In genomic region chr17:2241823-2242222, GRCh38 we compare ENCODE assay signal across 21 cellular contexts.
A peak's percentile ranks its signal among the peaks of the same experiment; 100 is the strongest.
DNase-seq lines count a peak whose midpoint lies in the region; ATAC-seq, FAIRE-seq and TF ChIP-seq lines count a peak whose summit lies in the region.
"Had no signal": no experiment of that assay in that cellular context is flagged by ENCODE, and none has a peak within 500 bp of the region (broad histone marks: within the 10 kb centered on the region; RNA-seq: fewer than 3 reads in every experiment).

No MANE protein-coding gene starts in this region.

- no peak for TF ChIP-seq POLR2A in GM12891 (IDR thresholded peaks at IDR 0.05; ENCODE audit: low read depth, low read length)

- no peak overlapping the region for H3K4me3 ChIP-seq in ACC112 (ENCODE audit: low read depth, low read length)
- no peak overlapping the region for H3K4me3 ChIP-seq in osteoblast (ENCODE audit: insufficient read depth, low read length)

- no peaks in the 10 kb centered on the region for H3K9me3 ChIP-seq in osteoblast (ENCODE audit: low read depth, low read length)

- peak overlapping the region; percentile 21 for H3K4me3 Mint-ChIP-seq in endothelial cell (ENCODE audit: unreplicated experiment)
- H3K4me3 Mint-ChIP-seq: activated T-helper 1 cell treated with anti-CD3 and anti-CD28 coated beads, Interleukin-12 subunit alpha, Interleukin-12 subunit beta, Interleukin-2, Interleukin-4 antibody, amounts not matched to agents 30 ng/mL and 10 ng/mL and 1 ng/mL, durations not matched to agents 14 hours and 24 hours and 36 hours; memory B cell; nephron progenitor cell had no signal

- H3K27ac Mint-ChIP-seq in endothelial cell (ENCODE audit: unreplicated experiment): no peak overlapping the region
- H3K27ac Mint-ChIP-seq: activated T-helper 1 cell treated with anti-CD3 and anti-CD28 coated beads, Interleukin-12 subunit alpha, Interleukin-12 subunit beta, Interleukin-2, Interleukin-4 antibody, amounts not matched to agents 30 ng/mL and 10 ng/mL and 1 ng/mL, durations not matched to agents 14 hours and 24 hours and 36 hours; nephron progenitor cell had no signal

- ATAC-seq in HG02938 (IDR thresholded peaks at IDR 0.05; ENCODE audit: unreplicated experiment): no peak

- H3K36me3 Mint-ChIP-seq in endothelial cell (ENCODE audit: low read depth, unreplicated experiment): peaks cover 17% of the 10 kb centered on the region

- TF ChIP-seq CTCF in endothelial cell (IDR thresholded peaks at IDR 0.05; ENCODE audit: unreplicated experiment) (no peak), osteoblast (IDR thresholded peaks at IDR 0.05; ENCODE audit: extremely low read depth, low read depth, low read length) (no peak)

- H3K4me1 ChIP-seq in ACC112 (ENCODE audit: control insufficient read depth, insufficient read depth, low read length, unreplicated experiment) (peaks cover 66% of the 10 kb centered on the region), osteoblast (ENCODE audit: insufficient read depth, low read length) (peaks cover 66% of the 10 kb centered on the region)

- no peaks in the 10 kb centered on the region for H3K79me2 ChIP-seq in ACC112 (ENCODE audit: control insufficient read depth, insufficient read depth, low read length, unreplicated experiment)
- H3K79me2 ChIP-seq in osteoblast (ENCODE audit: insufficient read depth, low read length): no peaks in the 10 kb centered on the region

- DNase-seq in LHCN-M2 (ENCODE audit: low read depth) (peak; percentile 68), endothelial cell (ENCODE audit: low spot score) (no peak), osteoblast (ENCODE audit: insufficient read length, low spot score, missing footprints) (no peak), NCI-H146 treated with DMSO at 0.1 percent for 48 hours (lab: John Stamatoyannopoulos, UW; ENCODE audit: unreplicated experiment) (no peak), GM12891 (ENCODE audit: insufficient read length, low spot score) (no peak)
- DNase-seq in activated CD4-positive, alpha-beta T cell treated with anti-CD3 and anti-CD28 coated beads for 4 hours: no peak
- DNase-seq: activated CD8-positive, alpha-beta memory T cell treated with anti-CD3 and anti-CD28 coated beads for 24 hours; cerebellar nuclear complex; COR-L47; NCI-H1694; NCI-H226; nephron progenitor cell; RPMI8226; WERI-Rb-1 had no signal

- no peaks in the 10 kb centered on the region for H3K9me3 Mint-ChIP-seq in endothelial cell (ENCODE audit: unreplicated experiment)
- H3K9me3 Mint-ChIP-seq: activated T-helper 1 cell treated with anti-CD3 and anti-CD28 coated beads, Interleukin-12 subunit alpha, Interleukin-12 subunit beta, Interleukin-2, Interleukin-4 antibody, amounts not matched to agents 30 ng/mL and 10 ng/mL and 1 ng/mL, durations not matched to agents 14 hours and 24 hours and 36 hours; memory B cell; nephron progenitor cell had no signal

- FAIRE-seq in GM12891 (lab: Jason Lieb, UNC): no peak
- FAIRE-seq: endothelial cell of umbilical vein, HTR-8/SVneo, islet of Langerhans had no signal

- H3K36me3 ChIP-seq in ACC112 (ENCODE audit: insufficient read depth, low read length) (peaks cover 3% of the 10 kb centered on the region; the same call in 1 of the 2 replicates), osteoblast (ENCODE audit: insufficient read depth, low read length) (peaks cover 14% of the 10 kb centered on the region)

- H4K20me1 ChIP-seq in osteoblast (ENCODE audit: insufficient read depth, low read length): no peaks in the 10 kb centered on the region

- H3K27ac ChIP-seq in ACC112 (ENCODE audit: low read depth, low read length): peak overlapping the region; percentile 90
- H3K27ac ChIP-seq in osteoblast (ENCODE audit: low read depth, low read length): peak overlapping the region; percentile 99
- H3K27ac ChIP-seq: WERI-Rb-1 had no signal

- H3K4me2 ChIP-seq in osteoblast (ENCODE audit: insufficient read depth, low read length): no peak overlapping the region

- H2AFZ ChIP-seq in ACC112 (ENCODE audit: low read length, unreplicated experiment): no peak overlapping the region
- H2AFZ ChIP-seq in osteoblast (ENCODE audit: low read length): no peak overlapping the region

- peaks cover 1% of the 10 kb centered on the region for H3K27me3 Mint-ChIP-seq in endothelial cell (ENCODE audit: unreplicated experiment)
- H3K27me3 Mint-ChIP-seq: memory B cell had no signal

- H3K27me3 ChIP-seq in ACC112 (ENCODE audit: insufficient read depth, low read length): no peaks in the 10 kb centered on the region
- H3K27me3 ChIP-seq in osteoblast (ENCODE audit: insufficient read depth, low read length): no peaks in the 10 kb centered on the region

- peaks cover 10% of the 10 kb centered on the region for H3K4me1 Mint-ChIP-seq in endothelial cell (ENCODE audit: unreplicated experiment)

TF ChIP-seq in GM12891, 5 proteins besides CTCF, POLR2A, EP300 and RAD21:
- no peak for TF ChIP-seq PAX5 (IDR thresholded peaks at IDR 0.05; ENCODE audit: insufficient read depth, low read length, severe bottlenecking)
- TF ChIP-seq POU2F2 (IDR thresholded peaks at IDR 0.05; ENCODE audit: low read depth, low read length): no peak
- TF ChIP-seq SPI1 (IDR thresholded peaks at IDR 0.05; ENCODE audit: low read depth, low read length): no peak
- TF ChIP-seq POLR2AphosphoS5 (IDR thresholded peaks at IDR 0.05; ENCODE audit: low read depth, low read length): no peak
- TF ChIP-seq TAF1 (IDR thresholded peaks at IDR 0.05; ENCODE audit: low read depth, low read length): no peak
